ENCODE assay signal across 10 cellular contexts in the genomic region with DNA sequence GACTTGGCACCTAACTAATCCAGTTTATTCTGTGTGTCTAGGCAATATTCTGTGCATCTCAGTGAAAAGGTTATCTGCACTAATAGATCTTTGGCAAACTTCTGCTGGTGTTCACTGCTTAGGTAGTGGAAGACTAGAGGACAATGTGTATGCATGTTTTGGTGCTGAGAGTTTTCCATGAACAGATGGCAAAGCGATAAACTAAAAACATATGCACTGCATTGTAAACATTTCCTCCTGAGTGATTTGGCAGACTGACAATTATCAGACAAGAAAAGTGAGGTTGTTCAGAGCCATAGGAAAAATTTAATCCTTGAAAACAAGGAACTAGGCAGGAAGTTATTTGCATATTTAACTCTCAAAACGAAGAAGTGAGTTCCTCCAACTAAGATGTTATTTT.
A peak's percentile ranks its signal among the peaks of the same experiment; 100 is the strongest.
DNase-seq lines count a peak whose midpoint lies in the region; ATAC-seq and TF ChIP-seq lines count a peak whose summit lies in the region.
"Had no signal": no experiment of that assay in that cellular context is flagged by ENCODE, and none has a peak within 500 bp of the region (broad histone marks: within the 10 kb centered on the region; RNA-seq: fewer than 3 reads in every experiment).

No MANE protein-coding gene starts in this region.

- no peaks in the 10 kb centered on the region for H3K9me3 Mint-ChIP-seq in endothelial cell (ENCODE audit: unreplicated experiment)
- H3K9me3 Mint-ChIP-seq: activated T-helper 2 cell treated with anti-CD3 and anti-CD28 coated beads, Interferon-gamma antibody, Interleukin-2, Interleukin-4, amounts not matched to agents 10 μg/mL and 5 μg/mL and 100 μg/mL, durations not matched to agents 14 hours and 24 hours and 36 hours had no signal

- peak; percentile 72 for DNase-seq in H4 (ENCODE audit: low spot score)
- DNase-seq in NCI-H446 treated with DMSO at 0.1 percent for 48 hours (lab: John Stamatoyannopoulos, UW), result peak; percentile 67
- peak; percentile 58 for DNase-seq in dedifferentiated amniotic fluid mesenchymal stem cell (ENCODE audit: extremely low spot score)
- peak; percentile 74 for DNase-seq in non-pigmented ciliary epithelial cell (ENCODE audit: low read depth)
- no peak for DNase-seq in endothelial cell (ENCODE audit: low spot score)
- DNase-seq: activated CD4-positive, alpha-beta T cell treated with anti-CD3 and anti-CD28 coated beads for 4 hours; NCI-H2107 had no signal

- TF ChIP-seq CTCF in endothelial cell (IDR thresholded peaks at IDR 0.05; ENCODE audit: unreplicated experiment), result no peak

- no peaks in the 10 kb centered on the region for H3K36me3 Mint-ChIP-seq in endothelial cell (ENCODE audit: low read depth, unreplicated experiment)

- H3K4me3 Mint-ChIP-seq in endothelial cell (ENCODE audit: unreplicated experiment), result no peak overlapping the region

- no peaks in the 10 kb centered on the region for H3K27me3 Mint-ChIP-seq in endothelial cell (ENCODE audit: unreplicated experiment)

- peaks cover 4% of the 10 kb centered on the region for H3K4me1 Mint-ChIP-seq in endothelial cell (ENCODE audit: unreplicated experiment)

- H3K27ac Mint-ChIP-seq in endothelial cell (ENCODE audit: unreplicated experiment), result no peak overlapping the region
- H3K27ac Mint-ChIP-seq: activated T-helper 2 cell treated with anti-CD3 and anti-CD28 coated beads, Interferon-gamma antibody, Interleukin-2, Interleukin-4, amounts not matched to agents 10 μg/mL and 5 μg/mL and 100 μg/mL, durations not matched to agents 14 hours and 24 hours and 36 hours had no signal

- ATAC-seq in HG03460 (IDR thresholded peaks at IDR 0.05; ENCODE audit: unreplicated experiment) (no peak), HG03139 (IDR thresholded peaks at IDR 0.05; ENCODE audit: unreplicated experiment) (no peak)
